In genomic region chr6:34374112-34374907, GRCh38 we compare ENCODE assay signal across 17 cellular contexts. TPM values are rescaled to one million over a fixed set of nuclear protein-coding genes. Genes with fewer than 3 reads are reported as not detected.
DNase-seq lines count a peak whose midpoint lies in the region; ATAC-seq and TF ChIP-seq lines count a peak whose summit lies in the region.
"Had no signal": no experiment of that assay in that cellular context is flagged by ENCODE, and none has a peak within 500 bp of the region (broad histone marks: within the 10 kb centered on the region; RNA-seq: fewer than 3 reads in every experiment).

No MANE protein-coding gene starts in this region.

- H3K27me3 ChIP-seq in gastrocnemius medialis: no peaks in the 10 kb centered on the region

- no peaks in the 10 kb centered on the region for H3K9me2 ChIP-seq in OCI-LY7 (ENCODE audit: insufficient read depth, low read length)

- H4K20me1 ChIP-seq in OCI-LY7 (ENCODE audit: insufficient read depth, low read length): peaks cover 12% of the 10 kb centered on the region

- ATAC-seq in gastrocnemius medialis (peak in 1 of 2 donors; percentile 20), HG02840 (IDR thresholded peaks at IDR 0.05; ENCODE audit: low FRiP score, unreplicated experiment) (no peak)
- no peak for ATAC-seq in activated CD4-positive, CD25-positive, alpha-beta regulatory T cell treated with anti-CD3 and anti-CD28 coated beads, Interleukin-2, amount 50 U/mL, for 24 hours

- no TSS peak for BruUV-seq in OCI-LY7 (replicated peaks; lab: Mats Ljungman, UMichigan)

- no peak overlapping the region for H3K4me2 ChIP-seq in OCI-LY7 (ENCODE audit: low read length)

- CTCF ChIA-PET in OCI-LY7 (lab: Charles Lee; ENCODE audit: unreplicated experiment): no interaction called here

- H3K4me3 ChIP-seq in OCI-LY7 (ENCODE audit: low read depth, low read length, poor library complexity, severe bottlenecking) (no peak overlapping the region), gastrocnemius medialis (no peak overlapping the region)
- H3K4me3 ChIP-seq: GM23248, prostate gland had no signal

- DNase-seq in GM20000 (ENCODE audit: low spot score) (peak; percentile 25), OCI-LY7 (ENCODE audit: low spot score) (peak; percentile 17), caudate nucleus (lab: John Stamatoyannopoulos, UW) (no peak), gastrocnemius medialis (no peak), HUDEP-2 (lab: John Stamatoyannopoulos, UW; ENCODE audit: unreplicated experiment in 76 of 76) (no peak), cerebellar nuclear complex (lab: John Stamatoyannopoulos, UW) (no peak)
- DNase-seq: activated CD4-positive, alpha-beta T cell treated with anti-CD3 and anti-CD28 coated beads, Interleukin-2, amount 50 U/mL, for 1 hour; activated T-cell treated with anti-CD3 and anti-CD28 coated beads, Interleukin-2, amount 50 U/mL, for 1 hour; effector CD4-positive, alpha-beta T cell; GM23248; hippocampal formation; left cardiac atrium; NCI-H2029 treated with DMSO at 0.1 percent for 48 hours; NCI-H524 had no signal

- peak overlapping the region; percentile 20 for H3K27ac ChIP-seq in OCI-LY7 (ENCODE audit: low read depth, low read length, poor library complexity, severe bottlenecking)
- H3K27ac ChIP-seq in caudate nucleus (ENCODE audit: low read depth, low read length): peak overlapping the region; percentile 24
- peak overlapping the region; percentile 19 to 57 (median 52) for H3K27ac ChIP-seq in gastrocnemius medialis
- H3K27ac ChIP-seq: GM23248, prostate gland had no signal

- no peak for TF ChIP-seq POLR2A in gastrocnemius medialis (IDR thresholded peaks at IDR 0.05)

- TF ChIP-seq CTCF in GM20000 (IDR thresholded peaks at IDR 0.05; ENCODE audit: extremely low read depth, missing control alignments) (no peak), OCI-LY7 (conservative IDR thresholded peaks at IDR 0.05; ENCODE audit: low read length) (no peak), gastrocnemius medialis (IDR thresholded peaks at IDR 0.05 in 4 of 5, conservative IDR thresholded peaks at IDR 0.05 in 1 of 5) (no peak)

- H3K36me3 ChIP-seq in OCI-LY7 (ENCODE audit: insufficient read depth, low read length) (peaks cover 30% of the 10 kb centered on the region), gastrocnemius medialis (no peaks in the 10 kb centered on the region)
- H3K36me3 ChIP-seq: prostate gland had no signal

- H2AFZ ChIP-seq in OCI-LY7 (ENCODE audit: low read length): no peak overlapping the region
- H2AFZ ChIP-seq: GM23248 had no signal

- H3K9me3 ChIP-seq in OCI-LY7 (ENCODE audit: low read length): no peaks in the 10 kb centered on the region
- no peaks in the 10 kb centered on the region for H3K9me3 ChIP-seq in gastrocnemius medialis
- H3K9me3 ChIP-seq: prostate gland had no signal

- intact Hi-C loops in OCI-LY7 (cut with micrococcal nuclease; ENCODE audit: unreplicated experiment) (no loop called here), gastrocnemius medialis (cut with DNase I; ENCODE audit: low total_unique reads) (no loop called here)

- peaks cover 7% of the 10 kb centered on the region for H3K4me1 ChIP-seq in OCI-LY7 (ENCODE audit: insufficient read depth, low read length, poor library complexity, severe bottlenecking)
- peaks cover 41 to 53% of the 10 kb centered on the region in 2 donors for H3K4me1 ChIP-seq in gastrocnemius medialis
- H3K4me1 ChIP-seq: prostate gland had no signal

- POLR2A ChIA-PET in OCI-LY7 (lab: Charles Lee): no interaction called here

- peaks cover 85% of the 10 kb centered on the region for H3K79me2 ChIP-seq in OCI-LY7 (ENCODE audit: insufficient read depth, low read depth, low read length)

- in situ Hi-C loops in gastrocnemius medialis (cut with MboI; ENCODE audit: low sequenced_read_pairs in 4 of 4): no loop called here

RNA-seq across cellular contexts. Expression of gene NUDT3, which starts 18.2 kb away (rescaled TPM):
- 26.8 and 30.7 TPM in 2 replicates for total RNA-seq in OCI-LY7 (2014; rRNA removed; shearing (Covaris generic))
- total RNA-seq in OCI-LY7 (2022) (43.0 and 49.4 TPM in 2 replicates), gastrocnemius medialis (10 to 100 TPM; 40.0 to 71.9 (median 50.6) TPM)

RNA-seq across cellular contexts. Expression of gene RPS10, which starts 51.6 kb away (rescaled TPM):
- total RNA-seq in OCI-LY7 (2014; rRNA removed; shearing (Covaris generic)): 2,738 and 2,938 TPM in 2 replicates
- total RNA-seq in OCI-LY7 (2022) (1,615 and 1,714 TPM in 2 replicates), gastrocnemius medialis (1,000 to 10,000 TPM; 1,471 to 2,243 (median 1,775) TPM)

Comparison
In these comparisons a context has a peak if more than half of its experiments do, and no peak if none do; other contexts are left out.
1. DNase-seq: peak in GM20000 (single experiment) and OCI-LY7 (single experiment); none in caudate nucleus (0 of 61), gastrocnemius medialis (0 of 2), HUDEP-2 (0 of 76) and cerebellar nuclear complex (0 of 2).
2. Peak in every context shown above with its lines, with median percentiles within 50 percentile points of each other: H3K27ac ChIP-seq.